Comparison of ENCODE assay signal across 21 cellular contexts in genomic region chr10:16609195-16609594, GRCh38.
"Had no signal": no experiment of that assay in that cellular context is flagged by ENCODE, and none has a peak within 500 bp of the region (broad histone marks: within the 10 kb centered on the region; RNA-seq: fewer than 3 reads in every experiment).

No MANE protein-coding gene starts in this region.

- DNase-seq: colonic mucosa; cortex of kidney; dermis blood vessel endothelial cell; effector CD4-positive, alpha-beta T cell; effector CD8-positive, alpha-beta T cell; effector memory CD4-positive, alpha-beta T cell; effector memory CD8-positive, alpha-beta T cell; endodermal cell; erythroblast; esophagus squamous epithelium; foreskin fibroblast; foreskin keratinocyte; foreskin melanocyte; gastrocnemius medialis; glutamatergic neuron; heart left ventricle; heart right ventricle had no signal

- H3K4me3 Mint-ChIP-seq: dendritic cell treated with granulocyte-macrophage colony-stimulating factor and Interleukin-4, amounts not matched to agents 40 ng/mL and 50 ng/mL, for 4 days; effector memory CD8-positive, alpha-beta T cell; endodermal cell had no signal

- H3K27me3 Mint-ChIP-seq: dendritic cell treated with granulocyte-macrophage colony-stimulating factor and Interleukin-4, amounts not matched to agents 40 ng/mL and 50 ng/mL, for 4 days; effector memory CD8-positive, alpha-beta T cell had no signal

- H3K9me3 Mint-ChIP-seq: dendritic cell treated with granulocyte-macrophage colony-stimulating factor and Interleukin-4, amounts not matched to agents 40 ng/mL and 50 ng/mL, for 4 days; effector memory CD8-positive, alpha-beta T cell; endodermal cell had no signal

- H3K27ac Mint-ChIP-seq: dendritic cell treated with granulocyte-macrophage colony-stimulating factor and Interleukin-4, amounts not matched to agents 40 ng/mL and 50 ng/mL, for 4 days; effector memory CD8-positive, alpha-beta T cell; endodermal cell had no signal

- H3K4me1 Mint-ChIP-seq: endodermal cell had no signal

- FAIRE-seq: colon, endometrium, endothelial cell of umbilical vein had no signal
